1 cellular context compared by ENCODE assay signal in the genomic region with DNA sequence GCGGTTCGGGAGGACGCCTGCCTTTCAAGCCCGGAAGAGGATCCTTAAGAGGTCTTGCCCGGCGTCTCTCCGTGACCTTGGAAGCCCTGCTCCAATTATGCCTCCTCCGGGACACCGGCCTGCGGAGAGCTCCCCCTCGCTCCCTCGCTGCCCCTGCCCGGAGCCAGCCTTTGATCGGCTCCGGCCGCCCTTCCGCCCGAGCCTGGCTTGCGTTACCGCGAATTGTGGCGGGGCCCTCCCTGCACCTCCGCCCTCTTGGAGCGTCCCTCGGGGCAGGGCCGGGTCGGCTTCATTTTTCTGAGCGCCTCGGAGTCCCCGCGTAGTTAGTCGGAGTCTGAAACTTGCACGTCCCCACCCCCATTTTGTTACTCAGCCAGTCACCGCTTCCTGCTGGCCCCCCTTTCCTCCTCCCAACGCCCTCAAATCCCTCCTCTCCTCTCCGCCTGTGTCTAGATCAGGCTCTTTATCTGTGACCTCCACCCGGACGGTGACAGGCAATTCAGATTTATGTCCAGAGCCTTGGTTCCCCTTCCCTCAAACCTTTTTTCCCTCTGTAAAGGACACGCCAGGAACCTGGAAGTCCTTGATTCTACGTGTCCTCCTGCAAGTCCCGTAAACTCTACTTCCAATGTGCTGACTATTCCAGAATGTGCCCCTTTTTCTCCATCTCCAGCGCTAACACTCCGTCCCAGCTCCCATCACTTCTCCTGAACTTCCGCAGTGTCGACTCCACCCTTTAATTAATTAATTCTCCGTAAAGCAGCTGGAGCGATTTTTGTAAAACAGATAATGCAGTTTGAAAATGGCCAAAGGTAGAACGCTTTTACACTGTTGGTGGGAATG.
TF ChIP-seq lines count a peak whose summit lies in the region.

No MANE protein-coding gene starts in this region.

TF ChIP-seq in HEK293, 187 proteins besides CTCF, POLR2A, EP300 and RAD21 (continued from another document and continues in another):
- TF ChIP-seq, protein P1, sequence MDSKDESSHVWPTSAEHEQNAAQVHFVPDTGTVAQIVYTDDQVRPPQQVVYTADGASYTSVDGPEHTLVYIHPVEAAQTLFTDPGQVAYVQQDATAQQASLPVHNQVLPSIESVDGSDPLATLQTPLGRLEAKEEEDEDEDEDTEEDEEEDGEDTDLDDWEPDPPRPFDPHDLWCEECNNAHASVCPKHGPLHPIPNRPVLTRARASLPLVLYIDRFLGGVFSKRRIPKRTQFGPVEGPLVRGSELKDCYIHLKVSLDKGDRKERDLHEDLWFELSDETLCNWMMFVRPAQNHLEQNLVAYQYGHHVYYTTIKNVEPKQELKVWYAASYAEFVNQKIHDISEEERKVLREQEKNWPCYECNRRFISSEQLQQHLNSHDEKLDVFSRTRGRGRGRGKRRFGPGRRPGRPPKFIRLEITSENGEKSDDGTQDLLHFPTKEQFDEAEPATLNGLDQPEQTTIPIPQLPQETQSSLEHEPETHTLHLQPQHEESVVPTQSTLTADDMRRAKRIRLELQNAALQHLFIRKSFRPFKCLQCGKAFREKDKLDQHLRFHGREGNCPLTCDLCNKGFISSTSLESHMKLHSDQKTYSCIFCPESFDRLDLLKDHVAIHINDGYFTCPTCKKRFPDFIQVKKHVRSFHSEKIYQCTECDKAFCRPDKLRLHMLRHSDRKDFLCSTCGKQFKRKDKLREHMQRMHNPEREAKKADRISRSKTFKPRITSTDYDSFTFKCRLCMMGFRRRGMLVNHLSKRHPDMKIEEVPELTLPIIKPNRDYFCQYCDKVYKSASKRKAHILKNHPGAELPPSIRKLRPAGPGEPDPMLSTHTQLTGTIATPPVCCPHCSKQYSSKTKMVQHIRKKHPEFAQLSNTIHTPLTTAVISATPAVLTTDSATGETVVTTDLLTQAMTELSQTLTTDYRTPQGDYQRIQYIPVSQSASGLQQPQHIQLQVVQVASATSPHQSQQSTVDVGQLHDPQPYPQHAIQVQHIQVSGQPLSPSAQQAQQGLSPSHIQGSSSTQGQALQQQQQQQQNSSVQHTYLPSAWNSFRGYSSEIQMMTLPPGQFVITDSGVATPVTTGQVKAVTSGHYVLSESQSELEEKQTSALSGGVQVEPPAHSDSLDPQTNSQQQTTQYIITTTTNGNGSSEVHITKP (tag by site-specific recombination; IDR thresholded peaks at IDR 0.05) = peak; percentile 95
- TF ChIP-seq, protein P2, sequence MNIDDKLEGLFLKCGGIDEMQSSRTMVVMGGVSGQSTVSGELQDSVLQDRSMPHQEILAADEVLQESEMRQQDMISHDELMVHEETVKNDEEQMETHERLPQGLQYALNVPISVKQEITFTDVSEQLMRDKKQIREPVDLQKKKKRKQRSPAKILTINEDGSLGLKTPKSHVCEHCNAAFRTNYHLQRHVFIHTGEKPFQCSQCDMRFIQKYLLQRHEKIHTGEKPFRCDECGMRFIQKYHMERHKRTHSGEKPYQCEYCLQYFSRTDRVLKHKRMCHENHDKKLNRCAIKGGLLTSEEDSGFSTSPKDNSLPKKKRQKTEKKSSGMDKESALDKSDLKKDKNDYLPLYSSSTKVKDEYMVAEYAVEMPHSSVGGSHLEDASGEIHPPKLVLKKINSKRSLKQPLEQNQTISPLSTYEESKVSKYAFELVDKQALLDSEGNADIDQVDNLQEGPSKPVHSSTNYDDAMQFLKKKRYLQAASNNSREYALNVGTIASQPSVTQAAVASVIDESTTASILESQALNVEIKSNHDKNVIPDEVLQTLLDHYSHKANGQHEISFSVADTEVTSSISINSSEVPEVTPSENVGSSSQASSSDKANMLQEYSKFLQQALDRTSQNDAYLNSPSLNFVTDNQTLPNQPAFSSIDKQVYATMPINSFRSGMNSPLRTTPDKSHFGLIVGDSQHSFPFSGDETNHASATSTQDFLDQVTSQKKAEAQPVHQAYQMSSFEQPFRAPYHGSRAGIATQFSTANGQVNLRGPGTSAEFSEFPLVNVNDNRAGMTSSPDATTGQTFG (tag by site-specific recombination; IDR thresholded peaks at IDR 0.05; ENCODE audit: borderline replicate concordance) = no peak
- TF ChIP-seq ZNF302 (tag by site-specific recombination; IDR thresholded peaks at IDR 0.05; ENCODE audit: low read depth) = no peak
- peak; percentile 89 for TF ChIP-seq ZNF335 (tag by site-specific recombination; conservative IDR thresholded peaks at IDR 0.05)
- TF ChIP-seq SCRT2 (tag by site-specific recombination; IDR thresholded peaks at IDR 0.05) = no peak
- TF ChIP-seq ZNF350 (tag by site-specific recombination; IDR thresholded peaks at IDR 0.05) = no peak
- TF ChIP-seq ZNF140 (tag by site-specific recombination; IDR thresholded peaks at IDR 0.05) = no peak
- 0 out of 2 replicates have a peak, but pooled peaks have one; percentile 14 for TF ChIP-seq ZSCAN23 (tag by site-specific recombination; IDR thresholded peaks at IDR 0.05)
- TF ChIP-seq ZNF391 (tag by site-specific recombination; IDR thresholded peaks at IDR 0.05; ENCODE audit: borderline replicate concordance, low read depth) = peak; percentile 55; the same call in 1 of the 2 replicates
- TF ChIP-seq, protein P3, sequence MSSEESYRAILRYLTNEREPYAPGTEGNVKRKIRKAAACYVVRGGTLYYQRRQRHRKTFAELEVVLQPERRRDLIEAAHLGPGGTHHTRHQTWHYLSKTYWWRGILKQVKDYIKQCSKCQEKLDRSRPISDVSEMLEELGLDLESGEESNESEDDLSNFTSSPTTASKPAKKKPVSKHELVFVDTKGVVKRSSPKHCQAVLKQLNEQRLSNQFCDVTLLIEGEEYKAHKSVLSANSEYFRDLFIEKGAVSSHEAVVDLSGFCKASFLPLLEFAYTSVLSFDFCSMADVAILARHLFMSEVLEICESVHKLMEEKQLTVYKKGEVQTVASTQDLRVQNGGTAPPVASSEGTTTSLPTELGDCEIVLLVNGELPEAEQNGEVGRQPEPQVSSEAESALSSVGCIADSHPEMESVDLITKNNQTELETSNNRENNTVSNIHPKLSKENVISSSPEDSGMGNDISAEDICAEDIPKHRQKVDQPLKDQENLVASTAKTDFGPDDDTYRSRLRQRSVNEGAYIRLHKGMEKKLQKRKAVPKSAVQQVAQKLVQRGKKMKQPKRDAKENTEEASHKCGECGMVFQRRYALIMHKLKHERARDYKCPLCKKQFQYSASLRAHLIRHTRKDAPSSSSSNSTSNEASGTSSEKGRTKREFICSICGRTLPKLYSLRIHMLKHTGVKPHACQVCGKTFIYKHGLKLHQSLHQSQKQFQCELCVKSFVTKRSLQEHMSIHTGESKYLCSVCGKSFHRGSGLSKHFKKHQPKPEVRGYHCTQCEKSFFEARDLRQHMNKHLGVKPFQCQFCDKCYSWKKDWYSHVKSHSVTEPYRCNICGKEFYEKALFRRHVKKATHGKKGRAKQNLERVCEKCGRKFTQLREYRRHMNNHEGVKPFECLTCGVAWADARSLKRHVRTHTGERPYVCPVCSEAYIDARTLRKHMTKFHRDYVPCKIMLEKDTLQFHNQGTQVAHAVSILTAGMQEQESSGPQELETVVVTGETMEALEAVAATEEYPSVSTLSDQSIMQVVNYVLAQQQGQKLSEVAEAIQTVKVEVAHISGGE (tag by site-specific recombination; conservative IDR thresholded peaks at IDR 0.05; ENCODE audit: low read depth) = peak; percentile 95
- no peak for TF ChIP-seq ZNF266 (tag by site-specific recombination; IDR thresholded peaks at IDR 0.05; ENCODE audit: low read depth)
- no peak for TF ChIP-seq ZNF791 (tag by site-specific recombination; IDR thresholded peaks at IDR 0.05)
- TF ChIP-seq ZBTB21 (tag by site-specific recombination; IDR thresholded peaks at IDR 0.05) = no peak
- TF ChIP-seq, protein P4, sequence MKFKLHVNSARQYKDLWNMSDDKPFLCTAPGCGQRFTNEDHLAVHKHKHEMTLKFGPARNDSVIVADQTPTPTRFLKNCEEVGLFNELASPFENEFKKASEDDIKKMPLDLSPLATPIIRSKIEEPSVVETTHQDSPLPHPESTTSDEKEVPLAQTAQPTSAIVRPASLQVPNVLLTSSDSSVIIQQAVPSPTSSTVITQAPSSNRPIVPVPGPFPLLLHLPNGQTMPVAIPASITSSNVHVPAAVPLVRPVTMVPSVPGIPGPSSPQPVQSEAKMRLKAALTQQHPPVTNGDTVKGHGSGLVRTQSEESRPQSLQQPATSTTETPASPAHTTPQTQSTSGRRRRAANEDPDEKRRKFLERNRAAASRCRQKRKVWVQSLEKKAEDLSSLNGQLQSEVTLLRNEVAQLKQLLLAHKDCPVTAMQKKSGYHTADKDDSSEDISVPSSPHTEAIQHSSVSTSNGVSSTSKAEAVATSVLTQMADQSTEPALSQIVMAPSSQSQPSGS (tag by site-specific recombination; IDR thresholded peaks at IDR 0.05; ENCODE audit: low read depth) = no peak
- TF ChIP-seq, protein P5, sequence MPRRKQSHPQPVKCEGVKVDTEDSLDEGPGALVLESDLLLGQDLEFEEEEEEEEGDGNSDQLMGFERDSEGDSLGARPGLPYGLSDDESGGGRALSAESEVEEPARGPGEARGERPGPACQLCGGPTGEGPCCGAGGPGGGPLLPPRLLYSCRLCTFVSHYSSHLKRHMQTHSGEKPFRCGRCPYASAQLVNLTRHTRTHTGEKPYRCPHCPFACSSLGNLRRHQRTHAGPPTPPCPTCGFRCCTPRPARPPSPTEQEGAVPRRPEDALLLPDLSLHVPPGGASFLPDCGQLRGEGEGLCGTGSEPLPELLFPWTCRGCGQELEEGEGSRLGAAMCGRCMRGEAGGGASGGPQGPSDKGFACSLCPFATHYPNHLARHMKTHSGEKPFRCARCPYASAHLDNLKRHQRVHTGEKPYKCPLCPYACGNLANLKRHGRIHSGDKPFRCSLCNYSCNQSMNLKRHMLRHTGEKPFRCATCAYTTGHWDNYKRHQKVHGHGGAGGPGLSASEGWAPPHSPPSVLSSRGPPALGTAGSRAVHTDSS (tag by site-specific recombination; IDR thresholded peaks at IDR 0.05) = no peak
- TF ChIP-seq, protein P6, sequence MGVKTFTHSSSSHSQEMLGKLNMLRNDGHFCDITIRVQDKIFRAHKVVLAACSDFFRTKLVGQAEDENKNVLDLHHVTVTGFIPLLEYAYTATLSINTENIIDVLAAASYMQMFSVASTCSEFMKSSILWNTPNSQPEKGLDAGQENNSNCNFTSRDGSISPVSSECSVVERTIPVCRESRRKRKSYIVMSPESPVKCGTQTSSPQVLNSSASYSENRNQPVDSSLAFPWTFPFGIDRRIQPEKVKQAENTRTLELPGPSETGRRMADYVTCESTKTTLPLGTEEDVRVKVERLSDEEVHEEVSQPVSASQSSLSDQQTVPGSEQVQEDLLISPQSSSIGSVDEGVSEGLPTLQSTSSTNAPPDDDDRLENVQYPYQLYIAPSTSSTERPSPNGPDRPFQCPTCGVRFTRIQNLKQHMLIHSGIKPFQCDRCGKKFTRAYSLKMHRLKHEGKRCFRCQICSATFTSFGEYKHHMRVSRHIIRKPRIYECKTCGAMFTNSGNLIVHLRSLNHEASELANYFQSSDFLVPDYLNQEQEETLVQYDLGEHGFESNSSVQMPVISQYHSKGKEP (tag by site-specific recombination; IDR thresholded peaks at IDR 0.05) = no peak
- TF ChIP-seq, protein P7, sequence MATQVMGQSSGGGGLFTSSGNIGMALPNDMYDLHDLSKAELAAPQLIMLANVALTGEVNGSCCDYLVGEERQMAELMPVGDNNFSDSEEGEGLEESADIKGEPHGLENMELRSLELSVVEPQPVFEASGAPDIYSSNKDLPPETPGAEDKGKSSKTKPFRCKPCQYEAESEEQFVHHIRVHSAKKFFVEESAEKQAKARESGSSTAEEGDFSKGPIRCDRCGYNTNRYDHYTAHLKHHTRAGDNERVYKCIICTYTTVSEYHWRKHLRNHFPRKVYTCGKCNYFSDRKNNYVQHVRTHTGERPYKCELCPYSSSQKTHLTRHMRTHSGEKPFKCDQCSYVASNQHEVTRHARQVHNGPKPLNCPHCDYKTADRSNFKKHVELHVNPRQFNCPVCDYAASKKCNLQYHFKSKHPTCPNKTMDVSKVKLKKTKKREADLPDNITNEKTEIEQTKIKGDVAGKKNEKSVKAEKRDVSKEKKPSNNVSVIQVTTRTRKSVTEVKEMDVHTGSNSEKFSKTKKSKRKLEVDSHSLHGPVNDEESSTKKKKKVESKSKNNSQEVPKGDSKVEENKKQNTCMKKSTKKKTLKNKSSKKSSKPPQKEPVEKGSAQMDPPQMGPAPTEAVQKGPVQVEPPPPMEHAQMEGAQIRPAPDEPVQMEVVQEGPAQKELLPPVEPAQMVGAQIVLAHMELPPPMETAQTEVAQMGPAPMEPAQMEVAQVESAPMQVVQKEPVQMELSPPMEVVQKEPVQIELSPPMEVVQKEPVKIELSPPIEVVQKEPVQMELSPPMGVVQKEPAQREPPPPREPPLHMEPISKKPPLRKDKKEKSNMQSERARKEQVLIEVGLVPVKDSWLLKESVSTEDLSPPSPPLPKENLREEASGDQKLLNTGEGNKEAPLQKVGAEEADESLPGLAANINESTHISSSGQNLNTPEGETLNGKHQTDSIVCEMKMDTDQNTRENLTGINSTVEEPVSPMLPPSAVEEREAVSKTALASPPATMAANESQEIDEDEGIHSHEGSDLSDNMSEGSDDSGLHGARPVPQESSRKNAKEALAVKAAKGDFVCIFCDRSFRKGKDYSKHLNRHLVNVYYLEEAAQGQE (tag by site-specific recombination; IDR thresholded peaks at IDR 0.05) = no peak
- no peak for TF ChIP-seq ZNF837 (tag by site-specific recombination; IDR thresholded peaks at IDR 0.05)
- peak; percentile 83 for TF ChIP-seq ZNF341 (tag by site-specific recombination; IDR thresholded peaks at IDR 0.05; ENCODE audit: low read depth)
- TF ChIP-seq, protein P8, sequence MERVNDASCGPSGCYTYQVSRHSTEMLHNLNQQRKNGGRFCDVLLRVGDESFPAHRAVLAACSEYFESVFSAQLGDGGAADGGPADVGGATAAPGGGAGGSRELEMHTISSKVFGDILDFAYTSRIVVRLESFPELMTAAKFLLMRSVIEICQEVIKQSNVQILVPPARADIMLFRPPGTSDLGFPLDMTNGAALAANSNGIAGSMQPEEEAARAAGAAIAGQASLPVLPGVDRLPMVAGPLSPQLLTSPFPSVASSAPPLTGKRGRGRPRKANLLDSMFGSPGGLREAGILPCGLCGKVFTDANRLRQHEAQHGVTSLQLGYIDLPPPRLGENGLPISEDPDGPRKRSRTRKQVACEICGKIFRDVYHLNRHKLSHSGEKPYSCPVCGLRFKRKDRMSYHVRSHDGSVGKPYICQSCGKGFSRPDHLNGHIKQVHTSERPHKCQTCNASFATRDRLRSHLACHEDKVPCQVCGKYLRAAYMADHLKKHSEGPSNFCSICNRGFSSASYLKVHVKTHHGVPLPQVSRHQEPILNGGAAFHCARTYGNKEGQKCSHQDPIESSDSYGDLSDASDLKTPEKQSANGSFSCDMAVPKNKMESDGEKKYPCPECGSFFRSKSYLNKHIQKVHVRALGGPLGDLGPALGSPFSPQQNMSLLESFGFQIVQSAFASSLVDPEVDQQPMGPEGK (tag by site-specific recombination; IDR thresholded peaks at IDR 0.05) = peak; percentile 88
- TF ChIP-seq HOXD13 (CRISPR knock-in tag; IDR thresholded peaks at IDR 0.05; ENCODE audit: borderline replicate concordance) = no peak
- TF ChIP-seq ZIC2 (tag by site-specific recombination; IDR thresholded peaks at IDR 0.05) = 0 out of 2 replicates have a peak, but pooled peaks have one; percentile 6
- TF ChIP-seq BCL11B (tag by site-specific recombination; IDR thresholded peaks at IDR 0.05; ENCODE audit: low read depth) = no peak
- TF ChIP-seq ZNF146 (tag by site-specific recombination; IDR thresholded peaks at IDR 0.05) = 0 out of 2 replicates have a peak, but pooled peaks have one; percentile 17
- TF ChIP-seq, protein P9, sequence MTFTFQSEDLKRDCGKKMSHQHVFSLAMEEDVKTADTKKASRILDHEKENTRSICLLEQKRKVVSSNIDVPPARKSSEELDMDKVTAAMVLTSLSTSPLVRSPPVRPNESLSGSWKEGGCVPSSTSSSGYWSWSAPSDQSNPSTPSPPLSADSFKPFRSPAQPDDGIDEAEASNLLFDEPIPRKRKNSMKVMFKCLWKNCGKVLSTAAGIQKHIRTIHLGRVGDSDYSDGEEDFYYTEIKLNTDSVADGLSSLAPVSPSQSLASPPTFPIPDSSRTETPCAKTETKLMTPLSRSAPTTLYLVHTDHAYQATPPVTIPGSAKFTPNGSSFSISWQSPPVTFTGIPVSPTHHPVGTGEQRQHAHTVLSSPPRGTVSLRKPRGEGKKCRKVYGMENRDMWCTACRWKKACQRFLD (tag by site-specific recombination; IDR thresholded peaks at IDR 0.05) = no peak
- TF ChIP-seq SP3 (tag by site-specific recombination; IDR thresholded peaks at IDR 0.05) = peak; percentile 52
- no peak for TF ChIP-seq ZNF776 (tag by site-specific recombination; IDR thresholded peaks at IDR 0.05; ENCODE audit: borderline replicate concordance)
